Comparison of ENCODE assay signal across 10 cellular contexts in the genomic region with DNA sequence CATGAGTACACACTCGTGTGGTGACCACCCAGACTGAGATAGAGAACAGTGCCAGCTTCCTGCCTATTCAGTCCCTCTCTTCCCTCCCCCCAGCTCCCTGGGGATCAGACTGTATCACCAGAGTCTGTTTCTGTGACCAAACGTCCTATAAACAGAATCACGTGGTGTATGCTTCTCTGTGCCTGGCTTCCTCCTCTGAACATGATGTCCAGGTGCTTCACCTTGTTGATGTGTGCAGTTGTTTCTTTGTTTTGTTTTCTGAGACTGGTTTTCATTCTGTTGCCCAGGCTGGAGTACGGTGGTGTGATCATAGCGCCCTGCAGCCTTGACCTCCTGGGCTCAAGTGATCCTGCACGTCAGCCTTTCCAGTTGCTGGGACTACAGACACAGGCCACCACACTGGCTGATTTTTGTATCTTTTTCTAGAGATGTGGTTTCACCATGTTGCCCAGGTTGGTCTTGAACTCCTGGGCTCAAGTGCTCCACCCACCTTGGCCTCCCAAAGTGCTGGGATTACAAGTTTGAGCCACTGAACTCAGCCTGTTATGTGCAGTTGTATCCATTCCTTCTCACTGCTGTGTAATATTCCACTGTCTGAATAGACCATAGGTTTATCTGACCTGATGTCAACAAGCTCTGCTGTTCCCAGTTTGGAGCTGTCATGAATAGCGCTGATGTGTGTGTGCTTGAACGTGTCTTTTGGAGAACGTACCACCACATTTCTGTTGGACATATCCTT. TPM values are rescaled to one million over a fixed set of nuclear protein-coding genes. Genes with fewer than 3 reads are reported as not detected.
DNase-seq lines count a peak whose midpoint lies in the region; ATAC-seq and TF ChIP-seq lines count a peak whose summit lies in the region.
"Had no signal": no experiment of that assay in that cellular context is flagged by ENCODE, and none has a peak within 500 bp of the region (broad histone marks: within the 10 kb centered on the region; RNA-seq: fewer than 3 reads in every experiment).

No MANE protein-coding gene starts in this region.

- H3K9me3 Mint-ChIP-seq in activated B cell treated with CpG ODN at 0.5 μM for 24 hours = no peaks in the 10 kb centered on the region
- H3K9me3 Mint-ChIP-seq: activated naive CD4-positive, alpha-beta T cell treated with anti-CD3 and anti-CD28 coated beads, Interleukin-2, amount 50 U/mL, for 72 hours had no signal

- H3K4me3 ChIP-seq in BLaER1 treated with 17β-estradiol and CSF1 and Interleukin-3, amounts not matched to agents 10 nM and 100 nM = no peak overlapping the region; a peak in 1 of 20 replicates
- no peak overlapping the region for H3K4me3 ChIP-seq in body of pancreas

- peaks cover 92% of the 10 kb centered on the region for H3K4me1 Mint-ChIP-seq in activated B cell treated with CpG ODN at 0.5 μM for 24 hours

- 58 to 71% methylated on average over 9 of the region's 9 CpGs for WGBS in body of pancreas, 2 donors

- TF ChIP-seq CTCF in activated B cell treated with CpG ODN at 0.5 μM for 24 hours (IDR thresholded peaks at IDR 0.05) (no peak), body of pancreas (IDR thresholded peaks at IDR 0.05) (no peak)

- intact Hi-C loops in activated B cell treated with CpG ODN at 0.5 μM for 24 hours (cut with micrococcal nuclease) = loop anchor here (1.0 to 2.0 kb wide), 2 partner anchors 52 to 61 kb away; no protein-coding TSS in a partner anchor
- intact Hi-C loops in body of pancreas (cut with DNase I) = no loop called here

- peak overlapping the region; percentile 65 for H3K4me3 Mint-ChIP-seq in activated B cell treated with CpG ODN at 0.5 μM for 24 hours

- H4K20me1 ChIP-seq in BLaER1 treated with 17β-estradiol and CSF1 and Interleukin-3, amounts not matched to agents 10 nM and 100 nM = no peaks in the 10 kb centered on the region

- H3K36me3 ChIP-seq in BLaER1 treated with 17β-estradiol and CSF1 and Interleukin-3, amounts not matched to agents 10 nM and 100 nM = no peaks in the 10 kb centered on the region; a peak in 1 of 22 replicates
- no peaks in the 10 kb centered on the region for H3K36me3 ChIP-seq in body of pancreas (replicated peaks in 1 of 2; ENCODE audit: insufficient read depth in 1 of 2, low read depth in 2 of 2)

- peaks cover 47 to 78% (median 71%) of the 10 kb centered on the region in 10 experiments for H3K4me1 ChIP-seq in BLaER1 treated with 17β-estradiol and CSF1 and Interleukin-3, amounts not matched to agents 10 nM and 100 nM
- H3K4me1 ChIP-seq in body of pancreas = peaks cover 16% of the 10 kb centered on the region

- H3K27me3 ChIP-seq in BLaER1 treated with 17β-estradiol and CSF1 and Interleukin-3, amounts not matched to agents 10 nM and 100 nM = peaks cover 0 to 3% (median 0%) of the 10 kb centered on the region in 11 experiments; a peak in 1 of 22 replicates
- H3K27me3 ChIP-seq in body of pancreas = no peaks in the 10 kb centered on the region

- no peaks in the 10 kb centered on the region for H3K27me3 Mint-ChIP-seq in activated B cell treated with CpG ODN at 0.5 μM for 24 hours

- TF ChIP-seq POLR2A in GM19099 (IDR thresholded peaks at IDR 0.05; ENCODE audit: extremely low read depth, insufficient read length, low read depth) = peak; percentile 19
- TF ChIP-seq POLR2A in body of pancreas (IDR thresholded peaks at IDR 0.05) = no peak

- peak; percentile 43 for ATAC-seq in HG03196 (IDR thresholded peaks at IDR 0.05; ENCODE audit: unreplicated experiment)
- peak; percentile 45 for ATAC-seq in activated B cell treated with CpG ODN at 0.5 μM for 24 hours (ENCODE audit: low read depth)
- no peak for ATAC-seq in body of pancreas
- ATAC-seq: activated naive CD4-positive, alpha-beta T cell treated with anti-CD3 and anti-CD28 coated beads, Interleukin-2, amount 50 U/mL, for 72 hours had no signal

- peak overlapping the region in 10 of 11 experiments; percentile 76 to 98 (median 92); a peak in 20 of 22 replicates for H3K27ac ChIP-seq in BLaER1 treated with 17β-estradiol and CSF1 and Interleukin-3, amounts not matched to agents 10 nM and 100 nM
- H3K27ac ChIP-seq in body of pancreas = no peak overlapping the region

- POLR2A ChIA-PET in activated B cell treated with CpG ODN at 0.5 μM for 24 hours (lab: Charles Lee) = interaction anchor here (0.6 to 6.8 kb wide), 14 partner anchors 10 to 344 kb away, joined by 3 to 138 read pairs (median 10); a partner anchor contains a TSS

- peak overlapping the region; percentile 74 to 89 (median 80) for H3K4me2 ChIP-seq in BLaER1 treated with 17β-estradiol and CSF1 and Interleukin-3, amounts not matched to agents 10 nM and 100 nM

- peak overlapping the region; percentile 95 for H3K27ac Mint-ChIP-seq in activated B cell treated with CpG ODN at 0.5 μM for 24 hours

- DNase-seq in activated B cell treated with CpG ODN at 0.5 μM for 24 hours (no peak), cerebellar nuclear complex (lab: John Stamatoyannopoulos, UW) (no peak), body of pancreas (no peak), AG08396 (ENCODE audit: low spot score) (no peak), AG08395 (ENCODE audit: low spot score) (no peak)

- CTCF ChIA-PET in activated B cell treated with CpG ODN at 0.5 μM for 24 hours (lab: Charles Lee) = interaction anchor here (0.6 to 4.7 kb wide), 6 partner anchors 12 to 345 kb away, joined by 3 to 32 read pairs (median 5); no protein-coding TSS in a partner anchor

- peaks cover 12 to 43% (median 31%) of the 10 kb centered on the region in 11 experiments; a peak in 21 of 22 replicates for H3K9me3 ChIP-seq in BLaER1 treated with 17β-estradiol and CSF1 and Interleukin-3, amounts not matched to agents 10 nM and 100 nM (replicated peaks in 1 of 11)
- H3K9me3 ChIP-seq in body of pancreas = no peaks in the 10 kb centered on the region

- peak overlapping the region in 9 of 11 experiments; percentile 69 to 84 (median 78); a peak in 15 of 22 replicates for H3K9ac ChIP-seq in BLaER1 treated with 17β-estradiol and CSF1 and Interleukin-3, amounts not matched to agents 10 nM and 100 nM

- H3K36me3 Mint-ChIP-seq in activated B cell treated with CpG ODN at 0.5 μM for 24 hours (ENCODE audit: low read depth) = no peaks in the 10 kb centered on the region
- H3K36me3 Mint-ChIP-seq: activated naive CD4-positive, alpha-beta T cell treated with anti-CD3 and anti-CD28 coated beads, Interleukin-2, amount 50 U/mL, for 72 hours had no signal

RNA-seq across cellular contexts. Expression of a gene that starts 28.9 kb away (rescaled TPM):
- total RNA-seq in activated B cell treated with CpG ODN at 0.5 μM for 24 hours (not detected in 2 replicates), body of pancreas (not detected)
- total RNA-seq: activated naive CD4-positive, alpha-beta T cell treated with anti-CD3 and anti-CD28 coated beads, Interleukin-2, amount 50 U/mL, for 72 hours; myocyte had no signal

RNA-seq across cellular contexts. Expression of a gene that starts 33.8 kb away (rescaled TPM):
- total RNA-seq in activated B cell treated with CpG ODN at 0.5 μM for 24 hours = not detected in 2 replicates
- total RNA-seq in body of pancreas = not detected
- total RNA-seq: activated naive CD4-positive, alpha-beta T cell treated with anti-CD3 and anti-CD28 coated beads, Interleukin-2, amount 50 U/mL, for 72 hours; myocyte had no signal

RNA-seq across cellular contexts. Expression of a gene that starts 35.2 kb away (rescaled TPM):
- total RNA-seq in activated B cell treated with CpG ODN at 0.5 μM for 24 hours (8.1 TPM in 2 replicates), body of pancreas (1 to 10 TPM; 1.3 to 3.0 TPM)

RNA-seq across cellular contexts. Expression of a gene that starts 36.6 kb away (rescaled TPM):
- total RNA-seq in activated B cell treated with CpG ODN at 0.5 μM for 24 hours (not detected in 2 replicates), body of pancreas (not detected)
- total RNA-seq: activated naive CD4-positive, alpha-beta T cell treated with anti-CD3 and anti-CD28 coated beads, Interleukin-2, amount 50 U/mL, for 72 hours; myocyte had no signal

RNA-seq across cellular contexts. Expression of a gene that starts 40.9 kb away (rescaled TPM):
- total RNA-seq in activated B cell treated with CpG ODN at 0.5 μM for 24 hours (not detected in 2 replicates), body of pancreas (not detected)
- total RNA-seq: activated naive CD4-positive, alpha-beta T cell treated with anti-CD3 and anti-CD28 coated beads, Interleukin-2, amount 50 U/mL, for 72 hours; myocyte had no signal

Comparison
In these comparisons a context has a peak if more than half of its experiments do, and no peak if none do; other contexts are left out.
1. H3K27ac ChIP-seq: peak in BLaER1 treated with 17β-estradiol and CSF1 and Interleukin-3, amounts not matched to agents 10 nM and 100 nM (10 of 11); none in body of pancreas (0 of 4).